ENCODE assay signal across 1 cellular context in genomic region chr11:64180871-64181270, GRCh38.
TF ChIP-seq lines count a peak whose summit lies in the region.

No MANE protein-coding gene starts in this region.

TF ChIP-seq in IMR-90, 13 proteins besides CTCF, POLR2A, EP300 and RAD21:
- TF ChIP-seq NFE2L2 (IDR thresholded peaks at IDR 0.05; ENCODE audit: low read depth, low read length) = no peak
- no peak for TF ChIP-seq MAFK (IDR thresholded peaks at IDR 0.05; ENCODE audit: low read depth, low read length)
- no peak for TF ChIP-seq RCOR1 (IDR thresholded peaks at IDR 0.05; ENCODE audit: insufficient replicate concordance, low read length)
- TF ChIP-seq ELK1 (IDR thresholded peaks at IDR 0.05; ENCODE audit: borderline replicate concordance, low read depth, low read length) = no peak
- TF ChIP-seq CEBPB (IDR thresholded peaks at IDR 0.05; ENCODE audit: low read depth, low read length) = no peak
- no peak for TF ChIP-seq MAZ (IDR thresholded peaks at IDR 0.05; ENCODE audit: borderline replicate concordance, low read depth, low read length)
- no peak for TF ChIP-seq CHD1 (IDR thresholded peaks at IDR 0.05; ENCODE audit: low read depth, low read length)
- TF ChIP-seq RFX5 (IDR thresholded peaks at IDR 0.05; ENCODE audit: low read depth, low read length) = no peak
- TF ChIP-seq FOS (IDR thresholded peaks at IDR 0.05; ENCODE audit: low read depth, low read length) = no peak
- no peak for TF ChIP-seq BHLHE40 (IDR thresholded peaks at IDR 0.05; ENCODE audit: low read depth, low read length)
- no peak for TF ChIP-seq SMC3 (IDR thresholded peaks at IDR 0.05; ENCODE audit: low read depth, low read length)
- no peak for TF ChIP-seq MXI1 (IDR thresholded peaks at IDR 0.05; ENCODE audit: borderline replicate concordance, low read depth, low read length)
- TF ChIP-seq USF2 (IDR thresholded peaks at IDR 0.05; ENCODE audit: low read depth, low read length) = no peak
